Comparison of ENCODE assay signal across 18 cellular contexts in genomic region chr5:96747718-96748117, GRCh38.
"Had no signal": no experiment of that assay in that cellular context is flagged by ENCODE, and none has a peak within 500 bp of the region (broad histone marks: within the 10 kb centered on the region; RNA-seq: fewer than 3 reads in every experiment).

No MANE protein-coding gene starts in this region.

- H3K9me3 Mint-ChIP-seq: endodermal cell; naive thymus-derived CD8-positive, alpha-beta T cell had no signal

- H3K27ac Mint-ChIP-seq: endodermal cell had no signal

- H3K9me3 ChIP-seq: ascending aorta, breast epithelium, pancreas, transverse colon, vagina had no signal

- DNase-seq: activated CD4-positive, alpha-beta T cell treated with anti-CD3 and anti-CD28 coated beads, Interleukin-2, amount 50 U/mL, for 4 hours; activated CD4-positive, CD25-positive, alpha-beta regulatory T cell treated with anti-CD3 and anti-CD28 coated beads, Interleukin-2, amount 50 U/mL, for 72 hours; activated naive CD4-positive, alpha-beta T cell treated with Interleukin-2 at 50 U/mL for 16 hours; activated T-cell treated with anti-CD3 and anti-CD28 coated beads for 4 hours; dorsolateral prefrontal cortex; endodermal cell; naive thymus-derived CD8-positive, alpha-beta T cell; pancreas; stimulated activated CD4-positive, alpha-beta T cell treated with anti-CD3 and anti-CD28 coated beads, Interleukin-4, amount 100 ng/mL, for 4 hours; stimulated activated CD8-positive, alpha-beta memory T cell treated with anti-CD3 and anti-CD28 coated beads, Interleukin-4, amount 100 ng/mL, for 48 hours; stimulated activated naive CD4-positive, alpha-beta T cell treated with Interleukin-2 at 50 U/mL for 16 hours; substantia nigra; transverse colon had no signal

- H3K4me3 ChIP-seq: ascending aorta, breast epithelium, dorsolateral prefrontal cortex, lung, pancreas, skin epidermis, transverse colon, vagina had no signal

- H3K27me3 Mint-ChIP-seq: naive thymus-derived CD8-positive, alpha-beta T cell had no signal

- H3K4me3 Mint-ChIP-seq: endodermal cell; naive thymus-derived CD8-positive, alpha-beta T cell had no signal

- H3K4me1 Mint-ChIP-seq: endodermal cell had no signal

- ATAC-seq: naive thymus-derived CD8-positive, alpha-beta T cell; pancreas had no signal

- H3K27me3 ChIP-seq: ascending aorta, breast epithelium, dorsolateral prefrontal cortex, pancreas, transverse colon, vagina had no signal

- H3K36me3 ChIP-seq: breast epithelium had no signal

- H3K27ac ChIP-seq: ascending aorta, breast epithelium, pancreas, skin epidermis, vagina had no signal

- H3K4me1 ChIP-seq: ascending aorta, breast epithelium, pancreas had no signal
